In the genomic region with DNA sequence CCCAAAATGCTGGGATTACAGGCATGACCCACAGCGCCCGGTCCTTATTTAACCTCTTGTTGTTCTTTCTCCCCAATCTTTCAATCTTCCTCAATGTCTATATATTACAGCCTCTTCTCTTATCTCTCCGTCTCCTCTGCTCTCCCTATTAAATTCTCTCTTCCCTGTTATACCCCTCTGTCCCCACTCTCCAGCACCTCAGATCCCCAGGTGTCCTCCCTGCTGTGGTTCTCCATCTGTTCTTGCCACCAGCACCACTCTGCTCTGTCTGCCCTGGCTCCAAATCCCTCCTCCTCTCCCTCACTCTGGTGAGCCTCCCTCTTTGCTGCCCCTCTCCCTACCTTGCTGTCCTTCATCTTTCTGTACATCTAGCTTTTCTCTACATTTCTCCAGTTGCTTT, we compare ENCODE assay signal across 10 cellular contexts. TPM values are rescaled to one million over a fixed set of nuclear protein-coding genes. Genes with fewer than 3 reads are reported as not detected.
A peak's percentile ranks its signal among the peaks of the same experiment; 100 is the strongest.
DNase-seq lines count a peak whose midpoint lies in the region; ATAC-seq and TF ChIP-seq lines count a peak whose summit lies in the region.
"Had no signal": no experiment of that assay in that cellular context is flagged by ENCODE, and none has a peak within 500 bp of the region (broad histone marks: within the 10 kb centered on the region; RNA-seq: fewer than 3 reads in every experiment).

No MANE protein-coding gene starts in this region.

- H3K4me3 ChIP-seq in heart right ventricle, result peak overlapping the region in 6 of 10 donors; percentile 64 to 84 (median 73)
- peak overlapping the region in 4 of 12 donors; percentile 59 to 83 (median 74) for H3K4me3 ChIP-seq in heart left ventricle
- no peak overlapping the region for H3K4me3 ChIP-seq in uterus

- H3K27ac ChIP-seq in heart right ventricle, result no peak overlapping the region
- peak overlapping the region in 1 of 12 donors; percentile 82 for H3K27ac ChIP-seq in heart left ventricle
- peak overlapping the region; percentile 63 to 82 for H3K27ac ChIP-seq in uterus

- peak overlapping the region; percentile 14 for H3K27ac Mint-ChIP-seq in activated T-helper 2 cell treated with anti-CD3 and anti-CD28 coated beads, Interferon-gamma antibody, Interleukin-2, Interleukin-4, amounts not matched to agents 10 μg/mL and 5 μg/mL and 100 μg/mL, durations not matched to agents 14 hours and 24 hours and 36 hours
- peak overlapping the region; percentile 63 for H3K27ac Mint-ChIP-seq in memory B cell

- H3K27me3 Mint-ChIP-seq in activated T-helper 2 cell treated with anti-CD3 and anti-CD28 coated beads, Interferon-gamma antibody, Interleukin-2, Interleukin-4, amounts not matched to agents 10 μg/mL and 5 μg/mL and 100 μg/mL, durations not matched to agents 14 hours and 24 hours and 36 hours (ENCODE audit: low read depth), result no peaks in the 10 kb centered on the region
- H3K27me3 Mint-ChIP-seq in memory B cell, result no peaks in the 10 kb centered on the region

- peaks cover 22% of the 10 kb centered on the region for H3K4me1 Mint-ChIP-seq in activated T-helper 2 cell treated with anti-CD3 and anti-CD28 coated beads, Interferon-gamma antibody, Interleukin-2, Interleukin-4, amounts not matched to agents 10 μg/mL and 5 μg/mL and 100 μg/mL, durations not matched to agents 14 hours and 24 hours and 36 hours (ENCODE audit: low read depth)
- peaks cover 22% of the 10 kb centered on the region for H3K4me1 Mint-ChIP-seq in memory B cell

- H3K27me3 ChIP-seq in heart right ventricle (no peaks in the 10 kb centered on the region), heart left ventricle (no peaks in the 10 kb centered on the region), uterus (no peaks in the 10 kb centered on the region)

- TF ChIP-seq POLR2A in heart left ventricle (IDR thresholded peaks at IDR 0.05), result no peak
- TF ChIP-seq POLR2A in uterus (IDR thresholded peaks at IDR 0.05), result no peak

- H3K4me3 Mint-ChIP-seq in activated T-helper 2 cell treated with anti-CD3 and anti-CD28 coated beads, Interferon-gamma antibody, Interleukin-2, Interleukin-4, amounts not matched to agents 10 μg/mL and 5 μg/mL and 100 μg/mL, durations not matched to agents 14 hours and 24 hours and 36 hours (ENCODE audit: low read depth), result peak overlapping the region; percentile 85
- H3K4me3 Mint-ChIP-seq in memory B cell, result peak overlapping the region; percentile 82

- no peak for DNase-seq in heart right ventricle
- no peak for DNase-seq in heart left ventricle
- DNase-seq in activated T-helper 2 cell treated with anti-CD3 and anti-CD28 coated beads, Interferon-gamma antibody, Interleukin-2, Interleukin-4, amounts not matched to agents 10 μg/mL and 5 μg/mL and 100 μg/mL, durations not matched to agents 14 hours and 24 hours and 36 hours (ENCODE audit: low spot score), result no peak
- no peak for DNase-seq in memory B cell (ENCODE audit: low spot score in 2 of 2)
- DNase-seq in uterus, result no peak
- no peak for DNase-seq in nucleus accumbens (lab: John Stamatoyannopoulos, UW)
- no peak for DNase-seq in left colon
- no peak for DNase-seq in amniotic stem cell (lab: John Stamatoyannopoulos, UW)
- DNase-seq: hippocampal formation, SIG-M5 had no signal

- ATAC-seq in heart right ventricle (no peak), heart left ventricle (no peak), memory B cell (ENCODE audit: low read depth) (no peak), left colon (no peak)

- H3K4me1 ChIP-seq in heart right ventricle (peaks cover 0 to 19% (median 6%) of the 10 kb centered on the region in 9 donors), heart left ventricle (peaks cover 0 to 18% (median 4%) of the 10 kb centered on the region in 12 donors), uterus (no peaks in the 10 kb centered on the region)

- H3K9me3 ChIP-seq in heart right ventricle (peaks cover 0 to 5% (median 0%) of the 10 kb centered on the region in 11 donors), heart left ventricle (peaks cover 0 to 3% (median 0%) of the 10 kb centered on the region in 12 donors), uterus (no peaks in the 10 kb centered on the region)

- TF ChIP-seq CTCF in heart right ventricle (IDR thresholded peaks at IDR 0.05), result no peak
- no peak for TF ChIP-seq CTCF in heart left ventricle (IDR thresholded peaks at IDR 0.05)
- TF ChIP-seq CTCF in uterus (IDR thresholded peaks at IDR 0.05), result no peak

- H3K9me3 Mint-ChIP-seq in activated T-helper 2 cell treated with anti-CD3 and anti-CD28 coated beads, Interferon-gamma antibody, Interleukin-2, Interleukin-4, amounts not matched to agents 10 μg/mL and 5 μg/mL and 100 μg/mL, durations not matched to agents 14 hours and 24 hours and 36 hours, result peaks cover 56% of the 10 kb centered on the region
- H3K9me3 Mint-ChIP-seq in memory B cell, result no peaks in the 10 kb centered on the region

- intact Hi-C loops in heart right ventricle (cut with DNase I) (no loop called here), heart left ventricle (cut with DNase I) (no loop called here), uterus (cut with DNase I; ENCODE audit: low total_unique reads) (no loop called here), left colon (cut with DNase I, micrococcal nuclease) (no loop called here)
- intact Hi-C loops in activated T-helper 2 cell treated with anti-CD3 and anti-CD28 coated beads, Interferon-gamma antibody, Interleukin-2, Interleukin-4, amounts not matched to agents 10 μg/mL and 5 μg/mL and 100 μg/mL, durations not matched to agents 14 hours and 24 hours and 36 hours (cut with micrococcal nuclease), result no loop called here

- H3K36me3 Mint-ChIP-seq in activated T-helper 2 cell treated with anti-CD3 and anti-CD28 coated beads, Interferon-gamma antibody, Interleukin-2, Interleukin-4, amounts not matched to agents 10 μg/mL and 5 μg/mL and 100 μg/mL, durations not matched to agents 14 hours and 24 hours and 36 hours (ENCODE audit: low read depth), result peaks cover 58% of the 10 kb centered on the region
- H3K36me3 Mint-ChIP-seq in memory B cell, result peaks cover 20% of the 10 kb centered on the region

- H3K36me3 ChIP-seq in heart right ventricle, result peaks cover 0 to 4% (median 0%) of the 10 kb centered on the region in 9 donors
- peaks cover 0 to 7% (median 0%) of the 10 kb centered on the region in 9 donors for H3K36me3 ChIP-seq in heart left ventricle
- no peaks in the 10 kb centered on the region for H3K36me3 ChIP-seq in uterus

- WGBS in heart right ventricle, 2 donors, result 87 to 93% methylated on average over 3 of the region's 3 CpGs
- whole genome bisulfite sequencing in heart left ventricle, 4 donors, result 85 to 89% (median 88%) methylated on average over 3 of the region's 3 CpGs

RNA-seq across cellular contexts. Expression of gene ZNF600, which starts 1.1 kb away (rescaled TPM):
- total RNA-seq in heart right ventricle, result 1 to 10 TPM; 1.5 to 4.0 (median 2.5) TPM
- 1 to 10 TPM; 1.7 to 6.9 TPM for polyA plus RNA-seq in heart right ventricle
- 1 to 10 TPM; 1.2 to 4.1 (median 2.4) TPM for total RNA-seq in heart left ventricle
- polyA plus RNA-seq in heart left ventricle, result 1 to 10 TPM; 2.7 TPM
- total RNA-seq in activated T-helper 2 cell treated with anti-CD3 and anti-CD28 coated beads, Interferon-gamma antibody, Interleukin-2, Interleukin-4, amounts not matched to agents 10 μg/mL and 5 μg/mL and 100 μg/mL, durations not matched to agents 14 hours and 24 hours and 36 hours, result 7.9 and 11.3 TPM in 2 replicates
- total RNA-seq in uterus, result 10 to 100 TPM in 1 of 4 donors, 1 to 10 TPM in 3; 6.2 to 14.5 (median 8.0) TPM
- 10 to 100 TPM; 11.8 to 12.0 TPM for total RNA-seq in left colon

RNA-seq across cellular contexts. Expression of gene ZNF28, which starts 35.9 kb away (rescaled TPM):
- total RNA-seq in heart right ventricle (10 to 100 TPM in 3 of 10 donors, 1 to 10 TPM in 7; 3.6 to 11.4 (median 9.4) TPM), heart left ventricle (10 to 100 TPM in 2 of 9 donors, 1 to 10 TPM in 7; 5.6 to 11.4 (median 8.8) TPM), uterus (10 to 100 TPM in 2 of 4 donors, 1 to 10 TPM in 2; 3.5 to 30.6 (median 12.0) TPM), left colon (10 to 100 TPM; 20.2 to 24.2 TPM)
- polyA plus RNA-seq in heart right ventricle (1 to 10 TPM; 1.4 to 2.9 TPM), heart left ventricle (1 to 10 TPM; 2.3 to 7.8 TPM)
- total RNA-seq in activated T-helper 2 cell treated with anti-CD3 and anti-CD28 coated beads, Interferon-gamma antibody, Interleukin-2, Interleukin-4, amounts not matched to agents 10 μg/mL and 5 μg/mL and 100 μg/mL, durations not matched to agents 14 hours and 24 hours and 36 hours, result 13.5 and 17.6 TPM in 2 replicates

RNA-seq across cellular contexts. Expression of gene ZNF611, which starts 50.7 kb away (rescaled TPM):
- total RNA-seq in heart right ventricle (1 to 10 TPM; 7.0 to 9.8 (median 7.7) TPM), heart left ventricle (10 to 100 TPM in 2 of 9 donors, 1 to 10 TPM in 7; 3.8 to 12.6 (median 6.9) TPM), uterus (10 to 100 TPM in 3 of 4 donors, 1 to 10 TPM in 1; 7.2 to 29.7 (median 25.0) TPM), left colon (10 to 100 TPM; 13.1 to 15.6 TPM)
- polyA plus RNA-seq in heart right ventricle (1 to 10 TPM; 2.3 to 5.8 TPM), heart left ventricle (1 to 10 TPM; 4.8 TPM)
- 15.6 and 17.3 TPM in 2 replicates for total RNA-seq in activated T-helper 2 cell treated with anti-CD3 and anti-CD28 coated beads, Interferon-gamma antibody, Interleukin-2, Interleukin-4, amounts not matched to agents 10 μg/mL and 5 μg/mL and 100 μg/mL, durations not matched to agents 14 hours and 24 hours and 36 hours

Comparison
In these comparisons a context has a peak if more than half of its experiments do, and no peak if none do; other contexts are left out.
1. H3K27ac ChIP-seq: peak in uterus (2 of 2); none in heart right ventricle (0 of 10).
2. H3K4me3 ChIP-seq: peak in heart right ventricle (6 of 10); none in uterus (0 of 2).